Comparison of ENCODE assay signal across 9 cellular contexts in genomic region chr9:9917400-9917799, GRCh38.
"Had no signal": no experiment of that assay in that cellular context is flagged by ENCODE, and none has a peak within 500 bp of the region (broad histone marks: within the 10 kb centered on the region; RNA-seq: fewer than 3 reads in every experiment).

No MANE protein-coding gene starts in this region.

- H3K36me3 Mint-ChIP-seq: IgD-negative memory B cell had no signal

- H3K4me1 Mint-ChIP-seq: IgD-negative memory B cell had no signal

- ATAC-seq: GM23338 had no signal

- DNase-seq: H9, HCEC 1CT, Kasumi-1, KG1 had no signal

- H3K27me3 Mint-ChIP-seq: IgD-negative memory B cell had no signal

- H2AFZ ChIP-seq: GM23338 had no signal

- FAIRE-seq: H1, H54 had no signal

- H3K4me3 Mint-ChIP-seq: GM23338, H9, IgD-negative memory B cell had no signal

- H3K27ac Mint-ChIP-seq: GM23338, H9, IgD-negative memory B cell had no signal

- H3K9me3 Mint-ChIP-seq: GM23338 had no signal

- H3K4me3 ChIP-seq: GM23338 had no signal

- H3K27ac ChIP-seq: HL-60 had no signal

- H3K4me2 ChIP-seq: GM23338 had no signal
